ENCODE assay signal across 9 cellular contexts in genomic region chr4:89752932-89753598, GRCh38.
DNase-seq lines count a peak whose midpoint lies in the region; ATAC-seq and TF ChIP-seq lines count a peak whose summit lies in the region.
"Had no signal": no experiment of that assay in that cellular context is flagged by ENCODE, and none has a peak within 500 bp of the region (broad histone marks: within the 10 kb centered on the region; RNA-seq: fewer than 3 reads in every experiment).

No MANE protein-coding gene starts in this region.

- TF ChIP-seq POLR2A in sigmoid colon (IDR thresholded peaks at IDR 0.05) = no peak

- TF ChIP-seq CTCF in foreskin fibroblast (IDR thresholded peaks at IDR 0.05; ENCODE audit: low read depth, low read length) (no peak), sigmoid colon (IDR thresholded peaks at IDR 0.05) (no peak)

- peaks cover 56% of the 10 kb centered on the region for H3K4me1 ChIP-seq in SJCRH30
- H3K4me1 ChIP-seq in sigmoid colon = peaks cover 0 to 37% (median 22%) of the 10 kb centered on the region in 4 donors

- WGBS in sigmoid colon, 2 donors = 43 to 61% methylated on average over 7 of the region's 7 CpGs

- H3K36me3 ChIP-seq in SJCRH30 = no peaks in the 10 kb centered on the region
- H3K36me3 ChIP-seq in sigmoid colon = no peaks in the 10 kb centered on the region

- peak; percentile 43 for DNase-seq in GOT3 (lab: John Stamatoyannopoulos, UW)
- peak; percentile 74 to 85 for DNase-seq in SJCRH30
- peak; percentile 93 to 95 for DNase-seq in foreskin fibroblast
- DNase-seq in sigmoid colon = peak; percentile 69
- DNase-seq in CD1c-positive myeloid dendritic cell (ENCODE audit: extremely low spot score) = no peak
- no peak for DNase-seq in SKM-1 (lab: John Stamatoyannopoulos, UW; ENCODE audit: unreplicated experiment)
- DNase-seq in activated CD4-positive, alpha-beta T cell treated with anti-CD3 and anti-CD28 coated beads, Interleukin-2, amount 50 U/mL, for 1 hour = no peak
- DNase-seq: activated effector memory CD4-positive, alpha-beta T cell treated with anti-CD3 and anti-CD28 coated beads, Interleukin-2, amount 50 U/mL, for 16 hours had no signal

- peak overlapping the region; percentile 40 for H3K4me3 ChIP-seq in SJCRH30
- H3K4me3 ChIP-seq in foreskin fibroblast (ENCODE audit: low read depth in 1 of 2, low read length in 2 of 2) = peak overlapping the region in 1 of 2 donors; percentile 25
- no peak overlapping the region for H3K4me3 ChIP-seq in sigmoid colon

- peak overlapping the region; percentile 99 for H3K27ac ChIP-seq in SJCRH30
- peak overlapping the region; percentile 10 to 72 (median 64) for H3K27ac ChIP-seq in sigmoid colon

- peak in 1 of 4 donors; percentile 2 for TF ChIP-seq EP300 in sigmoid colon (IDR thresholded peaks at IDR 0.05)

- no peaks in the 10 kb centered on the region for H3K9me3 ChIP-seq in SJCRH30 (replicated peaks)
- H3K9me3 ChIP-seq in sigmoid colon = no peaks in the 10 kb centered on the region

- ATAC-seq in GM19324 (IDR thresholded peaks at IDR 0.05; ENCODE audit: low FRiP score, unreplicated experiment) = no peak

- intact Hi-C loops in sigmoid colon (cut with DNase I) = no loop called here

- H3K27me3 ChIP-seq in SJCRH30 (no peaks in the 10 kb centered on the region), sigmoid colon (no peaks in the 10 kb centered on the region)

Comparison
In these comparisons a context has a peak if more than half of its experiments do, and no peak if none do; other contexts are left out.
1. DNase-seq: peak in GOT3 (single experiment), SJCRH30 (2 of 2), foreskin fibroblast (2 of 2) and sigmoid colon (single experiment); none in CD1c-positive myeloid dendritic cell (single experiment), SKM-1 (single experiment) and activated CD4-positive, alpha-beta T cell treated with anti-CD3 and anti-CD28 coated beads, Interleukin-2, amount 50 U/mL, for 1 hour (single experiment).